Comparison of ENCODE assay signal across 7 cellular contexts in genomic region chr5:162964144-162964543, GRCh38.
A peak's percentile ranks its signal among the peaks of the same experiment; 100 is the strongest.
DNase-seq lines count a peak whose midpoint lies in the region; ATAC-seq and TF ChIP-seq lines count a peak whose summit lies in the region.
"Not testable (repeated sequence)": the region's sequence is repeated elsewhere in the genome, so short reads cannot be mapped to it uniquely, and the experiment has no call there.

No MANE protein-coding gene starts in this region.

- POLR2A ChIA-PET in WTC11 (lab: Charles Lee): not testable (repeated sequence)

- peak; percentile 32 for DNase-seq in DMS53 (lab: John Stamatoyannopoulos, UW)
- DNase-seq in HT-29 (ENCODE audit: low spot score): peak; percentile 59
- peak; percentile 13 for DNase-seq in WTC11 (ENCODE audit: low spot score)
- DNase-seq in endodermal cell: peak; percentile 51
- peak; percentile 55 for DNase-seq in islet precursor cell
- DNase-seq in nephron progenitor cell: peak; percentile 6
- DNase-seq in progenitor cell of endocrine pancreas (ENCODE audit: low spot score, unreplicated experiment): peak; percentile 23

- not testable (repeated sequence) for H3K27ac Mint-ChIP-seq in WTC11, endodermal cell, nephron progenitor cell, progenitor cell of endocrine pancreas

- H3K9me3 ChIP-seq in endodermal cell (ENCODE audit: control insufficient read depth, low read length): not testable (repeated sequence)

- H3K27ac ChIP-seq in endodermal cell (ENCODE audit: low read depth, low read length): not testable (repeated sequence)

- not testable (repeated sequence) for H3K4me1 Mint-ChIP-seq in WTC11; endodermal cell; nephron progenitor cell; progenitor cell of endocrine pancreas (ENCODE audit: low read depth)

- H3K4me3 ChIP-seq in endodermal cell (ENCODE audit: low read length): not testable (repeated sequence)

- H3K36me3 Mint-ChIP-seq in WTC11: peaks cover 14% of the 10 kb centered on the region
- H3K36me3 Mint-ChIP-seq in endodermal cell (ENCODE audit: low read depth); nephron progenitor cell (ENCODE audit: low read depth); progenitor cell of endocrine pancreas (ENCODE audit: insufficient read depth): not testable (repeated sequence)

- H3K27me3 Mint-ChIP-seq in WTC11 (ENCODE audit: low read depth); endodermal cell (ENCODE audit: insufficient read depth); nephron progenitor cell (ENCODE audit: low read depth, poor library complexity); progenitor cell of endocrine pancreas: not testable (repeated sequence)

- not testable (repeated sequence) for H3K36me3 ChIP-seq in endodermal cell (ENCODE audit: control insufficient read depth, insufficient read depth, low read length)

- H3K4me3 Mint-ChIP-seq in WTC11; endodermal cell; nephron progenitor cell; progenitor cell of endocrine pancreas (ENCODE audit: low read depth): not testable (repeated sequence)

- H3K27me3 ChIP-seq in endodermal cell (ENCODE audit: control insufficient read depth, insufficient read depth, low read length, poor library complexity, severe bottlenecking): not testable (repeated sequence)

- 73 to 83% methylated on average over 3 to 4 of the region's 4 CpGs for WGBS in endodermal cell (ENCODE audit: insufficient coverage in 1 of 2, insufficient read length in 1 of 2), 2 experiments

- H3K9ac ChIP-seq in endodermal cell (ENCODE audit: extremely low read depth, low read length, poor library complexity, severe bottlenecking): not testable (repeated sequence)

- H3K9me3 Mint-ChIP-seq in WTC11: peaks cover 33% of the 10 kb centered on the region
- peaks cover 13% of the 10 kb centered on the region for H3K9me3 Mint-ChIP-seq in endodermal cell
- H3K9me3 Mint-ChIP-seq in nephron progenitor cell: peaks cover 24% of the 10 kb centered on the region
- not testable (repeated sequence) for H3K9me3 Mint-ChIP-seq in progenitor cell of endocrine pancreas (ENCODE audit: low read depth)

- not testable (repeated sequence) for H3K4me1 ChIP-seq in endodermal cell (ENCODE audit: control insufficient read depth, insufficient read depth, low read length)

- CTCF ChIA-PET in WTC11 (lab: Charles Lee): not testable (repeated sequence)

- not testable (repeated sequence) for TF ChIP-seq CTCF in WTC11 (IDR thresholded peaks at IDR 0.05); nephron progenitor cell (IDR thresholded peaks at IDR 0.05)
- TF ChIP-seq CTCF in endodermal cell (conservative IDR thresholded peaks at IDR 0.05) (peak; percentile 61), progenitor cell of endocrine pancreas (IDR thresholded peaks at IDR 0.05; ENCODE audit: unreplicated experiment) (peak; percentile 33)

- peak; percentile 78 for ATAC-seq in WTC11

Comparison
In these comparisons a context has a peak if more than half of its experiments do, and no peak if none do; other contexts are left out.
1. DNase-seq: peak in every context shown above with its lines; median percentile 59 in HT-29; 55 in islet precursor cell; 51 in endodermal cell; 32 in DMS53; 23 in progenitor cell of endocrine pancreas; 13 in WTC11; 6 in nephron progenitor cell.